Comparison of ENCODE assay signal across 9 cellular contexts in the genomic region with DNA sequence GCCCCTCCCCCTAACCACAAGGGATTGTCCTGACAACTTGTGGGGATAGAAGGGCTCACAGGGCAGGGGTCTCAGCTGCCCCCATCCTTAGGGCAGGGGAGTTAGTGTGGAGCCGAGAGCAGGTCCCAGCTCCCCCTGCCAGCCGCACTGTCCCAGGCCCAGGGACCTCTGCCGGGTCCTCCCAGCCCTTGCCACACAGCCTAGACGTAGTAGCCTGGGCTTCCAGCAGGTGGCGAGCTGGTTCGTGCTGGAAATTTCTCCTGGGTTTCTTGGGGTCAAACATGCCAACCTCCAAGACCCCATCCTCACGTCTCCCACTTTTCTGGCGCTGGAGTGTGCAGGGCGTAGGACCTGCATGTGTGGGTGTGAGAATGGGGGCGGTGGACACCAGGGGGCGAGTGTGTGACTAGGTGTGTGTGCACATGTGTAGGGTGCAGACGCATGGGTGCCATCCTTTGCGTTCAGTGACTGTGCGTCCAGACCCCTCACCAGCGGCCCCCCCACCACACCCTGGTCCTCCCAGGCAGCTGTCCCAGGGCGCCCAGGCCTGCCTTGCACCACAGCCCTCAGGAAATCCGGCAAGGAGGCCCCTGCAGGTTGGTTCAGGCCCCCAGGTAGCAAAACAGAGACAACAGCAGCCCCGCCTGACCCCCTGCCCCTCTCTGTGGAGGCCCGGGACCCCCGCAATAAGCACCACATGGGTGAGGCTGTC. TPM values are rescaled to one million over a fixed set of nuclear protein-coding genes. Genes with fewer than 3 reads are reported as not detected.
DNase-seq lines count a peak whose midpoint lies in the region; ATAC-seq, FAIRE-seq and TF ChIP-seq lines count a peak whose summit lies in the region.
"Had no signal": no experiment of that assay in that cellular context is flagged by ENCODE, and none has a peak within 500 bp of the region (broad histone marks: within the 10 kb centered on the region; RNA-seq: fewer than 3 reads in every experiment).

No MANE protein-coding gene starts in this region.

- FAIRE-seq in GM18507 (lab: Jason Lieb, UNC): peak; percentile 72

- CTCF ChIA-PET in A673 (lab: Charles Lee): interaction anchor here (0.6 to 1.6 kb wide), 3 partner anchors 10 to 275 kb away, joined by 3 read pairs; partner anchors contain the start of gene SBK1
- CTCF ChIA-PET in T-cell (lab: Charles Lee): interaction anchor here (0.5 to 1.0 kb wide), 3 partner anchors 26 to 44 kb away, joined by 3 to 8 read pairs (median 4); no protein-coding TSS in a partner anchor

- no peaks in the 10 kb centered on the region for H3K4me1 ChIP-seq in A673 (ENCODE audit: insufficient read depth, low read length, poor library complexity, severe bottlenecking)

- peak; percentile 48 for DNase-seq in A673 (ENCODE audit: low spot score)
- peak; percentile 33 for DNase-seq in GM18507 (ENCODE audit: extremely low spot score, insufficient read length, low read depth)
- DNase-seq in T-cell: peak in 13 of 34 experiments; percentile 13 to 45 (median 29)
- no peak for DNase-seq in chondrocyte (ENCODE audit: low spot score)
- peak; percentile 33 for DNase-seq in naive B cell
- DNase-seq in cerebellar nuclear complex (lab: John Stamatoyannopoulos, UW): no peak

- H3K9me3 ChIP-seq in A673 (ENCODE audit: low read depth, low read length, poor library complexity, severe bottlenecking): no peaks in the 10 kb centered on the region

- H3K4me1 Mint-ChIP-seq in T-cell: peaks cover 6 to 7% (median 7%) of the 10 kb centered on the region in 3 donors
- H3K4me1 Mint-ChIP-seq in chondrocyte (ENCODE audit: low read depth): peaks cover 2% of the 10 kb centered on the region
- peaks cover 4 to 7% (median 4%) of the 10 kb centered on the region in 3 donors for H3K4me1 Mint-ChIP-seq in naive B cell

- H3K27ac ChIP-seq in A673 (ENCODE audit: low read depth, low read length, poor library complexity, severe bottlenecking): no peak overlapping the region

- ATAC-seq in T-cell (replicated peaks in 1 of 4) (peak in 3 of 4 experiments; percentile 39 to 62 (median 46)), naive B cell (ENCODE audit: low read depth in 2 of 2) (peak; percentile 48 to 64), HG03196 (IDR thresholded peaks at IDR 0.05; ENCODE audit: unreplicated experiment) (no peak), HG03280 (IDR thresholded peaks at IDR 0.05; ENCODE audit: unreplicated experiment) (no peak)

- POLR2A ChIA-PET in A673 (lab: Charles Lee; ENCODE audit: low non-redundant PET) (no interaction called here), T-cell (lab: Charles Lee) (no interaction called here)

- H3K27me3 ChIP-seq in A673 (replicated peaks; ENCODE audit: insufficient read depth, low read depth, low read length, poor library complexity): no peaks in the 10 kb centered on the region

- H3K4me3 ChIP-seq in A673 (ENCODE audit: low read depth, low read length, poor library complexity, severe bottlenecking): no peak overlapping the region

- no TSS peak for BruUV-seq in A673 (replicated peaks; lab: Mats Ljungman, UMichigan)

- H3K27me3 Mint-ChIP-seq in T-cell (no peaks in the 10 kb centered on the region), chondrocyte (ENCODE audit: low read depth) (no peaks in the 10 kb centered on the region), naive B cell (no peaks in the 10 kb centered on the region)
- H3K27me3 Mint-ChIP-seq: activated naive CD8-positive, alpha-beta T cell had no signal

- peaks cover 4% of the 10 kb centered on the region for H3K36me3 ChIP-seq in A673 (ENCODE audit: insufficient read depth, low read length, poor library complexity, severe bottlenecking)

- no peaks in the 10 kb centered on the region for H3K9me3 Mint-ChIP-seq in T-cell
- no peaks in the 10 kb centered on the region for H3K9me3 Mint-ChIP-seq in chondrocyte (ENCODE audit: low read depth)
- H3K9me3 Mint-ChIP-seq in naive B cell: no peaks in the 10 kb centered on the region

- H3K36me3 Mint-ChIP-seq in T-cell (peaks cover 13% of the 10 kb centered on the region), chondrocyte (ENCODE audit: low read depth) (no peaks in the 10 kb centered on the region), naive B cell (no peaks in the 10 kb centered on the region)

- TF ChIP-seq CTCF in A673 (conservative IDR thresholded peaks at IDR 0.05; ENCODE audit: low read depth, low read length): peak; percentile 81
- peak; percentile 89 for TF ChIP-seq CTCF in chondrocyte (IDR thresholded peaks at IDR 0.05)

- H3K4me3 Mint-ChIP-seq in T-cell (no peak overlapping the region), chondrocyte (ENCODE audit: unreplicated experiment) (no peak overlapping the region), naive B cell (no peak overlapping the region)
- H3K4me3 Mint-ChIP-seq: activated naive CD8-positive, alpha-beta T cell had no signal

- H3K27ac Mint-ChIP-seq in T-cell (no peak overlapping the region), chondrocyte (ENCODE audit: unreplicated experiment) (no peak overlapping the region), naive B cell (no peak overlapping the region)
- H3K27ac Mint-ChIP-seq: activated naive CD8-positive, alpha-beta T cell had no signal

- intact Hi-C loops in A673 (cut with micrococcal nuclease; ENCODE audit: unreplicated experiment): no loop called here

RNA-seq across cellular contexts. Expression of gene SBK1, which starts 29.5 kb away (rescaled TPM):
- 22.2 and 26.8 TPM in 2 replicates for total RNA-seq in A673 (2021)
- total RNA-seq in T-cell: 10 to 100 TPM; 21.8 to 26.3 (median 23.4) TPM
- 1.5 to 2.8 TPM (median 1.7 TPM) in 3 replicates for total RNA-seq in chondrocyte
- under 1 TPM; 0.19 to 0.76 (median 0.41) TPM for polyA plus RNA-seq in naive B cell (ENCODE audit: low read depth in 6 of 6)

RNA-seq across cellular contexts. Expression of gene NPIPB6, which starts 41.5 kb away (rescaled TPM):
- total RNA-seq in A673 (2021) (1.6 and 2.6 TPM in 2 replicates), T-cell (1 to 10 TPM in 3 of 5 donors, under 1 TPM in 2; 0.70 to 4.6 (median 3.2) TPM), chondrocyte (1.9 to 4.6 TPM (median 3.4 TPM) in 3 replicates)
- polyA plus RNA-seq in naive B cell (ENCODE audit: low read depth in 6 of 6): under 1 TPM in 3 of 6 donors, not detected in 3; 0.17 to 0.48 (median 0.34) TPM

Comparison
In these comparisons a context has a peak if more than half of its experiments do, and no peak if none do; other contexts are left out.
1. DNase-seq: peak in A673 (single experiment), GM18507 (single experiment) and naive B cell (single experiment); none in chondrocyte (single experiment) and cerebellar nuclear complex (0 of 2).
2. ATAC-seq: peak in T-cell (3 of 4) and naive B cell (2 of 2); none in HG03196 (single experiment) and HG03280 (single experiment).